Comparison of ENCODE assay signal across 19 cellular contexts in the genomic region with DNA sequence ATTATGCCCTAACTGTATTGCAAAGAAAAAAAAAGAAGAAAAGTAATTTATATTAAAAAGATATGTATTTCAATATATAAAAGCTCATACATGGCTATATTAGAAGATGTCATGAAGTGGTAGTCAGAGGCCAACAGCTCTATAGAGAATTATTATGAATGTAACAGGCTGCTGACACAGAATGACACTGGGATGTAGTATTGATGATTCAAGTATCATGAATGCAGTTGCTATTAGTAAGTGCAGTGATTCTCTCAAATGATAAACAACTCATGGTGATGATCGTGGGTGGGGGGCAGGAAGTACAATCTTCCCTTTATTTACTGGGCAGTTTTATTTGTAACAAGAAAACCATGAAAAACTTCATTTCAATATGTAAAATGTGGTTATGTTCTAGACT.
DNase-seq lines count a peak whose midpoint lies in the region; ATAC-seq lines count a peak whose summit lies in the region.
"Had no signal": no experiment of that assay in that cellular context is flagged by ENCODE, and none has a peak within 500 bp of the region (broad histone marks: within the 10 kb centered on the region; RNA-seq: fewer than 3 reads in every experiment).

No MANE protein-coding gene starts in this region.

- no peaks in the 10 kb centered on the region for H3K27me3 ChIP-seq in MG63
- H3K27me3 ChIP-seq: cardiac muscle cell had no signal

- H3K4me3 ChIP-seq in MG63: no peak overlapping the region
- H3K4me3 ChIP-seq: cardiac muscle cell had no signal

- no peaks in the 10 kb centered on the region for H3K36me3 ChIP-seq in MG63
- H3K36me3 ChIP-seq: cardiac muscle cell had no signal

- DNase-seq in ELR (ENCODE audit: low read depth) (peak; percentile 87), MG63 (peak; percentile 21), dermis blood vessel endothelial cell (peak; percentile 6), kidney glomerular epithelial cell (lab: John Stamatoyannopoulos, UW) (peak; percentile 22), H4 (ENCODE audit: low spot score) (no peak), DMS53 (lab: John Stamatoyannopoulos, UW) (no peak)
- DNase-seq: activated CD4-positive, alpha-beta memory T cell treated with anti-CD3 and anti-CD28 coated beads for 36 hours; activated CD4-positive, CD25-positive, alpha-beta regulatory T cell; activated CD8-positive, alpha-beta memory T cell treated with anti-CD3 and anti-CD28 coated beads, Interleukin-2, amount 50 U/mL, for 48 hours; cortex of kidney; NCI-H2227 treated with DMSO at 0.1 percent for 48 hours; stimulated activated CD4-positive, alpha-beta T cell treated with anti-CD3 and anti-CD28 coated beads, Interleukin-15, amount 100 ng/mL, for 24 hours; stimulated activated naive B cell treated with anti-CD40 and anti-IgM and Interleukin-4, amounts not matched to agents 10 μg/mL and 1 μg/mL and 100 μg/mL, for 72 hours; T-helper 1 cell had no signal

- H3K9me3 ChIP-seq in MG63: no peaks in the 10 kb centered on the region

- ATAC-seq in HG03045 (IDR thresholded peaks at IDR 0.05; ENCODE audit: unreplicated experiment) (no peak), esophagus mucosa (no peak)
- ATAC-seq: activated T-helper 17 cell treated with anti-CD3 and anti-CD28 coated beads, Interleukin-2, amount 50 U/mL, for 72 hours; sciatic nerve; stimulated activated naive B cell treated with anti-CD40 and anti-IgM and Interleukin-4, amounts not matched to agents 10 μg/mL and 1 μg/mL and 100 μg/mL, for 72 hours had no signal

Comparison
In these comparisons a context has a peak if more than half of its experiments do, and no peak if none do; other contexts are left out.
1. DNase-seq: peak in ELR (single experiment), MG63 (single experiment), dermis blood vessel endothelial cell (single experiment) and kidney glomerular epithelial cell (single experiment); none in H4 (single experiment) and DMS53 (single experiment).